In genomic region chr1:109281680-109282496, GRCh38 we compare ENCODE assay signal across 8 cellular contexts.
DNase-seq lines count a peak whose midpoint lies in the region; ATAC-seq and TF ChIP-seq lines count a peak whose summit lies in the region.

No MANE protein-coding gene starts in this region.

- H3K4me3 Mint-ChIP-seq in stimulated activated naive B cell treated with anti-CD40 and anti-IgM and Interleukin-4, amounts not matched to agents 10 μg/mL and 1 μg/mL and 100 μg/mL, for 72 hours, result peak overlapping the region; percentile 84 to 98

- no peak overlapping the region for H2AFZ ChIP-seq in SU-DHL-6 (ENCODE audit: low read depth, low read length, severe bottlenecking)

- H4K20me1 ChIP-seq in SU-DHL-6 (ENCODE audit: low read depth, low read length), result no peaks in the 10 kb centered on the region

- no peak overlapping the region for H3K27ac Mint-ChIP-seq in stimulated activated naive B cell treated with anti-CD40 and anti-IgM and Interleukin-4, amounts not matched to agents 10 μg/mL and 1 μg/mL and 100 μg/mL, for 72 hours

- H3K4me3 ChIP-seq in SU-DHL-6 (ENCODE audit: insufficient read depth, low read length, poor library complexity, severe bottlenecking) (peak overlapping the region; percentile 70), foreskin fibroblast (ENCODE audit: low read depth in 1 of 2, low read length in 2 of 2) (peak overlapping the region; percentile 69 to 83)

- H3K9me3 Mint-ChIP-seq in stimulated activated naive B cell treated with anti-CD40 and anti-IgM and Interleukin-4, amounts not matched to agents 10 μg/mL and 1 μg/mL and 100 μg/mL, for 72 hours, result no peaks in the 10 kb centered on the region

- no peaks in the 10 kb centered on the region for H3K9me3 ChIP-seq in SU-DHL-6 (ENCODE audit: insufficient read depth, low read length)

- ATAC-seq in stimulated activated naive B cell treated with anti-CD40 and anti-IgM and Interleukin-4, amounts not matched to agents 10 μg/mL and 1 μg/mL and 100 μg/mL, for 72 hours (replicated peaks), result no peak
- no peak for ATAC-seq in GM21360 (IDR thresholded peaks at IDR 0.05; ENCODE audit: unreplicated experiment)

- peak overlapping the region; percentile 81 for H3K4me2 ChIP-seq in SU-DHL-6 (ENCODE audit: low read depth, low read length, poor library complexity, severe bottlenecking)

- peaks cover 4 to 5% of the 10 kb centered on the region in 2 donors for H3K27me3 Mint-ChIP-seq in stimulated activated naive B cell treated with anti-CD40 and anti-IgM and Interleukin-4, amounts not matched to agents 10 μg/mL and 1 μg/mL and 100 μg/mL, for 72 hours

- no peaks in the 10 kb centered on the region; the same call in 1 of the 2 replicates for H3F3A ChIP-seq in SU-DHL-6 (ENCODE audit: insufficient read depth)

- H3K27ac ChIP-seq in SU-DHL-6 (ENCODE audit: low read depth, low read length), result no peak overlapping the region

- no peaks in the 10 kb centered on the region for H3K36me3 ChIP-seq in SU-DHL-6 (ENCODE audit: low read length)

- H3K79me2 ChIP-seq in SU-DHL-6 (ENCODE audit: insufficient read depth, low read length), result no peaks in the 10 kb centered on the region

- peak overlapping the region; percentile 66 for H3K9ac ChIP-seq in SU-DHL-6 (ENCODE audit: low read length)

- H3K9me2 ChIP-seq in SU-DHL-6 (replicated peaks; ENCODE audit: insufficient read depth, low read length), result no peaks in the 10 kb centered on the region

- no peaks in the 10 kb centered on the region for H3K27me3 ChIP-seq in SU-DHL-6 (ENCODE audit: low read length)

- DNase-seq in SIG-M5 treated with dmso at 0.1 percent for 504 hours (lab: John Stamatoyannopoulos, UW; ENCODE audit: unreplicated experiment) (peak; percentile 67), SIG-M5 (lab: John Stamatoyannopoulos, UW) (no peak), foreskin fibroblast (peak in 1 of 2 donors; percentile 54), NCI-H748 (lab: John Stamatoyannopoulos, UW; ENCODE audit: unreplicated experiment) (no peak), KG1 (lab: John Stamatoyannopoulos, UW) (no peak)
- DNase-seq in stimulated activated naive B cell treated with anti-CD40 and anti-IgM and Interleukin-4, amounts not matched to agents 10 μg/mL and 1 μg/mL and 100 μg/mL, for 72 hours, result no peak

- TF ChIP-seq CTCF in SU-DHL-6 (IDR thresholded peaks at IDR 0.05; ENCODE audit: insufficient read depth, low read length, poor library complexity, severe bottlenecking), result no peak
- no peak for TF ChIP-seq CTCF in foreskin fibroblast (IDR thresholded peaks at IDR 0.05; ENCODE audit: low read depth, low read length)

- H3K4me1 Mint-ChIP-seq in stimulated activated naive B cell treated with anti-CD40 and anti-IgM and Interleukin-4, amounts not matched to agents 10 μg/mL and 1 μg/mL and 100 μg/mL, for 72 hours, result peaks cover 4 to 30% of the 10 kb centered on the region in 2 donors

- H3K36me3 Mint-ChIP-seq in stimulated activated naive B cell treated with anti-CD40 and anti-IgM and Interleukin-4, amounts not matched to agents 10 μg/mL and 1 μg/mL and 100 μg/mL, for 72 hours, result no peaks in the 10 kb centered on the region
